Comparison of ENCODE assay signal across 18 cellular contexts in the genomic region with DNA sequence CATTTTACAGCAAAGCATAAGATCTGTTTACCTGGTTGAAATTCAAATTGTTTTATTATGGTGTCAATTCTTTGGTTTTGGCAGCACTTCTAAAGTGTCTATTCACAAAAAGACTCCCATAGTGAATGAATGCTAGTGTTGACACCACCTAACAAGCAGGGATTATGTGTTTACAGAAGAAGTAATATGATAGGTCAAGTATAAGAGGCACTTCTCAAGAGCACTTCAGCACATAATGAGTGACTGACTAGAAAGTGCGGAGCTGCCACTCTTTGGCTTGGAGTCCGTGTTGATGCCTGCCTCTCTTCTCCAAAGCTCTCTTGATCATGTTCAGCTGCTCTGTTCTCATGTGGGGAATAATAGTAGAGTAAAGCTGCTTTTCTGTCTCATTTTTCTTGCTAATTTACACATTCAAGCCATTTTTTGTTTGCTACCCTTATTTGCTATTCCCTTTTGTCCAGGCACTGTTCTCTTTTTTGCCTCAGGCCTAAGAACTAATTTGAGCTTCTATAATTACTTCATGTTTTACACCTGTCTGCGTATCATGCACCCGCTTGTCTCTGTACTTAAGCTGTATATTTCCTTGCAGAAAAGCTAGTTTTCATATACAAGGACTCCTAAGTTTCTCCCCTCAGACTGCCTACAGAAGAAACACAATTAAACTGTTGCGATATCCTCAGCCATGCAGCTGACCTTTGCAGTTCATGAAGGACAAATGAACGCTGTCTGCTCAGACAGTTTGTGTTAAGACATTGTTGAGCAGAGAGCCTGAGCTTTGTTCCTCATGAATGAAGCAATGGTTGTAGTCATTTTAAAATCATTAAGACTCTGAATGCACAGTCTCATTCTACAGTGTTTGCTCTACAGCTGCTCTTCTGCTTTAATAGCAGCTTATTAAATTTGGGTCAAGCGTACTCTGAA. TPM values are rescaled to one million over a fixed set of nuclear protein-coding genes. Genes with fewer than 3 reads are reported as not detected.
A peak's percentile ranks its signal among the peaks of the same experiment; 100 is the strongest.
DNase-seq lines count a peak whose midpoint lies in the region; ATAC-seq and TF ChIP-seq lines count a peak whose summit lies in the region.
"Had no signal": no experiment of that assay in that cellular context is flagged by ENCODE, and none has a peak within 500 bp of the region (broad histone marks: within the 10 kb centered on the region; RNA-seq: fewer than 3 reads in every experiment).

No MANE protein-coding gene starts in this region.

- TF ChIP-seq EP300 in upper lobe of left lung (IDR thresholded peaks at IDR 0.05) = no peak

- peaks cover 3% of the 10 kb centered on the region for H3K4me1 Mint-ChIP-seq in endodermal cell
- H3K4me1 Mint-ChIP-seq: activated naive CD4-positive, alpha-beta T cell treated with anti-CD3 and anti-CD28 coated beads, Interleukin-2, amount 10 ng/mL, durations not matched to agents 7 days and 5 days had no signal

- no peaks in the 10 kb centered on the region for H3K36me3 Mint-ChIP-seq in endodermal cell (ENCODE audit: low read depth)
- H3K36me3 Mint-ChIP-seq: activated naive CD4-positive, alpha-beta T cell treated with anti-CD3 and anti-CD28 coated beads, Interleukin-2, amount 10 ng/mL, durations not matched to agents 7 days and 5 days; CD4-positive, CD25-positive, alpha-beta regulatory T cell had no signal

- H3K27ac ChIP-seq in left ventricle myocardium inferior (replicated peaks) = no peak overlapping the region
- H3K27ac ChIP-seq in endodermal cell (ENCODE audit: low read depth, low read length) = peak overlapping the region; percentile 85
- H3K27ac ChIP-seq in upper lobe of left lung = no peak overlapping the region
- H3K27ac ChIP-seq: neutrophil, SK-N-MC, VCaP had no signal

- H3K9me3 Mint-ChIP-seq in endodermal cell = no peaks in the 10 kb centered on the region
- H3K9me3 Mint-ChIP-seq: activated naive CD4-positive, alpha-beta T cell treated with anti-CD3 and anti-CD28 coated beads, Interleukin-2, amount 10 ng/mL, durations not matched to agents 7 days and 5 days had no signal

- no peak for TF ChIP-seq CTCF in left ventricle myocardium inferior (IDR thresholded peaks at IDR 0.05; ENCODE audit: borderline replicate concordance)
- TF ChIP-seq CTCF in endodermal cell (conservative IDR thresholded peaks at IDR 0.05) = no peak
- TF ChIP-seq CTCF in upper lobe of left lung (IDR thresholded peaks at IDR 0.05) = no peak

- no peak overlapping the region for H3K27ac Mint-ChIP-seq in endodermal cell
- H3K27ac Mint-ChIP-seq: activated naive CD4-positive, alpha-beta T cell treated with anti-CD3 and anti-CD28 coated beads, Interleukin-2, amount 10 ng/mL, durations not matched to agents 7 days and 5 days had no signal

- H3K4me1 ChIP-seq in left ventricle myocardium inferior (peaks cover 11% of the 10 kb centered on the region), endodermal cell (ENCODE audit: control insufficient read depth, insufficient read depth, low read length) (peaks cover 3% of the 10 kb centered on the region), upper lobe of left lung (peaks cover 0 to 7% (median 2%) of the 10 kb centered on the region in 4 donors)

- H3K4me3 ChIP-seq in left ventricle myocardium inferior (no peak overlapping the region), endodermal cell (ENCODE audit: low read length) (no peak overlapping the region), upper lobe of left lung (no peak overlapping the region)
- H3K4me3 ChIP-seq: SK-N-MC, smooth muscle cell had no signal

- H3K36me3 ChIP-seq in left ventricle myocardium inferior = no peaks in the 10 kb centered on the region
- H3K36me3 ChIP-seq in endodermal cell (ENCODE audit: control insufficient read depth, insufficient read depth, low read length) = no peaks in the 10 kb centered on the region
- H3K36me3 ChIP-seq in upper lobe of left lung = no peaks in the 10 kb centered on the region
- H3K36me3 ChIP-seq: neutrophil had no signal

- H3K27me3 ChIP-seq in left ventricle myocardium inferior (ENCODE audit: low read depth) = no peaks in the 10 kb centered on the region
- H3K27me3 ChIP-seq in endodermal cell (ENCODE audit: control insufficient read depth, insufficient read depth, low read length, poor library complexity, severe bottlenecking) = no peaks in the 10 kb centered on the region
- H3K27me3 ChIP-seq in upper lobe of left lung = no peaks in the 10 kb centered on the region
- H3K27me3 ChIP-seq: neutrophil had no signal

- intact Hi-C loops in Right ventricle myocardium inferior (cut with DNase I) = no loop called here
- intact Hi-C loops in left ventricle myocardium inferior (cut with micrococcal nuclease) = no loop called here

- DNase-seq in Right ventricle myocardium inferior (ENCODE audit: missing footprints) (no peak), left ventricle myocardium inferior (no peak), NCI-H2227 (lab: John Stamatoyannopoulos, UW; ENCODE audit: unreplicated experiment) (peak; percentile 87), endodermal cell (no peak), upper lobe of left lung (no peak), NCI-H526 treated with DMSO at 0.1 percent for 48 hours (lab: John Stamatoyannopoulos, UW) (no peak), cortex of kidney (lab: John Stamatoyannopoulos, UW) (no peak)
- DNase-seq: 8988T; activated naive CD4-positive, alpha-beta T cell treated with anti-CD3 and anti-CD28 coated beads, Interleukin-2, amount 10 ng/mL, durations not matched to agents 7 days and 5 days; CD4-positive, CD25-positive, alpha-beta regulatory T cell; central memory CD4-positive, alpha-beta T cell; left colon had no signal

- H3K9me3 ChIP-seq in left ventricle myocardium inferior (replicated peaks) = peaks cover 13% of the 10 kb centered on the region
- H3K9me3 ChIP-seq in endodermal cell (ENCODE audit: control insufficient read depth, low read length) = no peaks in the 10 kb centered on the region
- H3K9me3 ChIP-seq in upper lobe of left lung = peaks cover 0 to 5% (median 0%) of the 10 kb centered on the region in 4 donors
- H3K9me3 ChIP-seq: neutrophil had no signal

- no peak overlapping the region for H3K9ac ChIP-seq in endodermal cell (ENCODE audit: extremely low read depth, low read length, poor library complexity, severe bottlenecking)

- H3K27me3 Mint-ChIP-seq in endodermal cell (ENCODE audit: insufficient read depth) = no peaks in the 10 kb centered on the region
- H3K27me3 Mint-ChIP-seq: activated naive CD4-positive, alpha-beta T cell treated with anti-CD3 and anti-CD28 coated beads, Interleukin-2, amount 10 ng/mL, durations not matched to agents 7 days and 5 days; CD4-positive, CD25-positive, alpha-beta regulatory T cell had no signal

- 91 to 96% methylated on average over 4 to 7 of the region's 7 CpGs for WGBS in endodermal cell (ENCODE audit: insufficient coverage in 1 of 2, insufficient read length in 1 of 2), 2 experiments
- 56 to 77% methylated on average over 7 of the region's 7 CpGs for WGBS in upper lobe of left lung, 2 donors

- ATAC-seq in Right ventricle myocardium inferior (peak; percentile 95), upper lobe of left lung (ENCODE audit: low FRiP score in 2 of 2) (peak; percentile 23 to 37), GM18505 (IDR thresholded peaks at IDR 0.05; ENCODE audit: unreplicated experiment) (no peak)
- ATAC-seq: left colon had no signal

- no peak overlapping the region for H3K4me3 Mint-ChIP-seq in endodermal cell
- H3K4me3 Mint-ChIP-seq: activated naive CD4-positive, alpha-beta T cell treated with anti-CD3 and anti-CD28 coated beads, Interleukin-2, amount 10 ng/mL, durations not matched to agents 7 days and 5 days; CD4-positive, CD25-positive, alpha-beta regulatory T cell had no signal

- TF ChIP-seq POLR2A in upper lobe of left lung (IDR thresholded peaks at IDR 0.05) = no peak
- no peak for TF ChIP-seq POLR2A in GM18505 (IDR thresholded peaks at IDR 0.05; ENCODE audit: borderline replicate concordance, extremely low read depth, insufficient read depth, insufficient read length)

RNA-seq across cellular contexts. Expression of a gene that starts 22.9 kb away (rescaled TPM):
- total RNA-seq in Right ventricle myocardium inferior (0.35 TPM), left ventricle myocardium inferior (0.47 TPM), endodermal cell (under 1 TPM in 1 of 2 donors, not detected in 1; 0.09 TPM), upper lobe of left lung (under 1 TPM in 1 of 6 donors, not detected in 5; 0.14 TPM)
- polyA plus RNA-seq in endodermal cell (2013, experiment 1 of 2) = 7.8 TPM
- polyA plus RNA-seq in endodermal cell (2013, experiment 2 of 2) = 7.0 TPM
- total RNA-seq: CD4-positive, CD25-positive, alpha-beta regulatory T cell; H1; smooth muscle cell had no signal
- polyA plus RNA-seq: CD4-positive, CD25-positive, alpha-beta regulatory T cell; H1 had no signal
